Comparison of ENCODE assay signal across 25 cellular contexts in genomic region chr13:74794582-74794981, GRCh38.
DNase-seq lines count a peak whose midpoint lies in the region; FAIRE-seq and TF ChIP-seq lines count a peak whose summit lies in the region.
"Had no signal": no experiment of that assay in that cellular context is flagged by ENCODE, and none has a peak within 500 bp of the region (broad histone marks: within the 10 kb centered on the region; RNA-seq: fewer than 3 reads in every experiment).

No MANE protein-coding gene starts in this region.

- peak overlapping the region in 4 of 11 experiments; percentile 21 to 35 (median 33); a peak in 3 of 22 replicates for H3K27ac ChIP-seq in BLaER1 treated with 17β-estradiol and CSF1 and Interleukin-3, amounts not matched to agents 10 nM and 100 nM
- no peak overlapping the region for H3K27ac ChIP-seq in H1 (ENCODE audit: low read depth, low read length)
- H3K27ac ChIP-seq in osteoblast (ENCODE audit: low read depth, low read length): no peak overlapping the region
- H3K27ac ChIP-seq in stomach: no peak overlapping the region
- no peak overlapping the region for H3K27ac ChIP-seq in left ventricle myocardium inferior (replicated peaks)
- H3K27ac ChIP-seq: esophagus squamous epithelium, prostate gland, spleen had no signal

- H2AK5ac ChIP-seq in H1 (ENCODE audit: low read depth, low read length): no peak overlapping the region

- no peak overlapping the region for H2BK15ac ChIP-seq in H1 (ENCODE audit: low read length)

- no peak overlapping the region for H3K9ac ChIP-seq in BLaER1 treated with 17β-estradiol and CSF1 and Interleukin-3, amounts not matched to agents 10 nM and 100 nM
- H3K9ac ChIP-seq in H1 (replicated peaks in 1 of 4; ENCODE audit: extremely low read depth in 1 of 4, low read depth in 3 of 4, low read length in 3 of 4): no peak overlapping the region

- H3K4ac ChIP-seq in H1 (replicated peaks; ENCODE audit: insufficient read length, low read depth, low read length): no peak overlapping the region

- CTCF ChIA-PET in H1 (lab: Charles Lee; ENCODE audit: partially characterized antibody): interaction anchor here (0.6 to 2.3 kb wide), 5 partner anchors 8 to 1750 kb away, joined by 3 to 10 read pairs (median 4); no protein-coding TSS in a partner anchor

- no peaks in the 10 kb centered on the region for H3K79me1 ChIP-seq in H1 (ENCODE audit: low read depth, low read length)

- H3K79me2 ChIP-seq in H1 (ENCODE audit: control insufficient read depth in 1 of 2, insufficient read depth in 2 of 2, low read length in 2 of 2) (no peaks in the 10 kb centered on the region), osteoblast (ENCODE audit: insufficient read depth, low read length) (no peaks in the 10 kb centered on the region)

- H3K23me2 ChIP-seq in H1 (ENCODE audit: low read depth, low read length): no peaks in the 10 kb centered on the region

- no peak overlapping the region for H4K91ac ChIP-seq in H1 (replicated peaks; ENCODE audit: insufficient read length, low read length)

- peaks cover 0 to 13% (median 7%) of the 10 kb centered on the region in 10 experiments; a peak in 12 of 20 replicates for H3K4me1 ChIP-seq in BLaER1 treated with 17β-estradiol and CSF1 and Interleukin-3, amounts not matched to agents 10 nM and 100 nM
- H3K4me1 ChIP-seq in H1 (replicated peaks in 1 of 4; ENCODE audit: control insufficient read depth in 3 of 4, insufficient read depth in 4 of 4, low read length in 3 of 4) (no peaks in the 10 kb centered on the region), osteoblast (ENCODE audit: insufficient read depth, low read length) (no peaks in the 10 kb centered on the region), stomach (no peaks in the 10 kb centered on the region), left ventricle myocardium inferior (no peaks in the 10 kb centered on the region)
- H3K4me1 ChIP-seq: esophagus squamous epithelium, prostate gland, spleen had no signal

- H2BK20ac ChIP-seq in H1 (ENCODE audit: low read length): no peak overlapping the region

- H2BK12ac ChIP-seq in H1 (ENCODE audit: low read depth, low read length): no peak overlapping the region

- H3K27me3 ChIP-seq in BLaER1 treated with 17β-estradiol and CSF1 and Interleukin-3, amounts not matched to agents 10 nM and 100 nM: no peaks in the 10 kb centered on the region
- H3K27me3 ChIP-seq in H1 (replicated peaks in 1 of 4; ENCODE audit: control insufficient read depth in 3 of 4, extremely low read depth in 1 of 4, insufficient read depth in 3 of 4, low read length in 3 of 4) (no peaks in the 10 kb centered on the region), osteoblast (ENCODE audit: insufficient read depth, low read length) (no peaks in the 10 kb centered on the region), stomach (no peaks in the 10 kb centered on the region), left ventricle myocardium inferior (ENCODE audit: low read depth) (no peaks in the 10 kb centered on the region)
- H3K27me3 ChIP-seq: esophagus squamous epithelium, MG63 had no signal

- no peak overlapping the region for H3K4me3 ChIP-seq in BLaER1 treated with 17β-estradiol and CSF1 and Interleukin-3, amounts not matched to agents 10 nM and 100 nM
- H3K4me3 ChIP-seq in NB4 (ENCODE audit: low read depth, low read length) (no peak overlapping the region), H1 (ENCODE audit: extremely low read depth in 1 of 4, insufficient read depth in 2 of 4, low read depth in 3 of 4, low read length in 4 of 4) (no peak overlapping the region), osteoblast (ENCODE audit: insufficient read depth, low read length) (no peak overlapping the region), stomach (no peak overlapping the region), left ventricle myocardium inferior (no peak overlapping the region)
- H3K4me3 ChIP-seq: esophagus squamous epithelium, MG63, prostate gland, spleen had no signal

- H4K5ac ChIP-seq in H1 (ENCODE audit: insufficient read length, low read depth, low read length): no peak overlapping the region

- FAIRE-seq in H1 (lab: Jason Lieb, UNC): no peak
- FAIRE-seq: GM18507 had no signal

- no peak overlapping the region for H4K8ac ChIP-seq in H1 (ENCODE audit: extremely low read depth, insufficient read depth, low read length)

- H3K14ac ChIP-seq in H1 (ENCODE audit: insufficient read length): no peak overlapping the region

- no peak overlapping the region for H3K23ac ChIP-seq in H1 (ENCODE audit: insufficient read length)

- H4K20me1 ChIP-seq in BLaER1 treated with 17β-estradiol and CSF1 and Interleukin-3, amounts not matched to agents 10 nM and 100 nM: no peaks in the 10 kb centered on the region
- no peaks in the 10 kb centered on the region for H4K20me1 ChIP-seq in H1 (replicated peaks in 1 of 2; ENCODE audit: control insufficient read depth in 1 of 2, insufficient read depth in 2 of 2, low read length in 2 of 2)
- H4K20me1 ChIP-seq in osteoblast (ENCODE audit: insufficient read depth, low read length): no peaks in the 10 kb centered on the region

- H3K18ac ChIP-seq in H1 (ENCODE audit: extremely low read depth, low read length): no peak overlapping the region

- TF ChIP-seq CTCF in NB4 (IDR thresholded peaks at IDR 0.05; ENCODE audit: low read depth, low read length): no peak
- TF ChIP-seq CTCF in H1 (IDR thresholded peaks at IDR 0.05; ENCODE audit: control extremely low read depth in 1 of 3, insufficient read depth in 1 of 3, low read depth in 1 of 3, low read length in 3 of 3): peak in 1 of 3 experiments; percentile 27; a peak in 2 of 4 replicates
- TF ChIP-seq CTCF in osteoblast (IDR thresholded peaks at IDR 0.05; ENCODE audit: extremely low read depth, low read depth, low read length): peak; percentile 27
- no peak for TF ChIP-seq CTCF in stomach (IDR thresholded peaks at IDR 0.05)
- no peak for TF ChIP-seq CTCF in left ventricle myocardium inferior (IDR thresholded peaks at IDR 0.05; ENCODE audit: borderline replicate concordance)

- H2AFZ ChIP-seq in H1 (ENCODE audit: low read length) (no peak overlapping the region), osteoblast (ENCODE audit: low read length) (peak overlapping the region; percentile 21)

- no peak overlapping the region for H2BK5ac ChIP-seq in H1 (ENCODE audit: low read depth, low read length)

- TF ChIP-seq POLR2A in NB4 (IDR thresholded peaks at IDR 0.05; ENCODE audit: extremely low read depth, insufficient read length) (no peak), H1 (IDR thresholded peaks at IDR 0.05; ENCODE audit: control extremely low read depth in 1 of 2, low read depth in 2 of 2, low read length in 2 of 2) (no peak), stomach (IDR thresholded peaks at IDR 0.05) (no peak)

- POLR2A ChIA-PET in H1 (lab: Charles Lee; ENCODE audit: partially characterized antibody): no interaction called here

- TF ChIP-seq EP300 in H1 (IDR thresholded peaks at IDR 0.05; ENCODE audit: borderline replicate concordance in 1 of 2, low read depth in 2 of 2, low read length in 2 of 2) (no peak), stomach (IDR thresholded peaks at IDR 0.05) (no peak)

- no peaks in the 10 kb centered on the region for H3K36me3 ChIP-seq in BLaER1 treated with 17β-estradiol and CSF1 and Interleukin-3, amounts not matched to agents 10 nM and 100 nM
- H3K36me3 ChIP-seq in H1 (ENCODE audit: control insufficient read depth in 2 of 4, insufficient read depth in 4 of 4, low read length in 3 of 4) (no peaks in the 10 kb centered on the region), osteoblast (ENCODE audit: insufficient read depth, low read length) (no peaks in the 10 kb centered on the region), stomach (no peaks in the 10 kb centered on the region), left ventricle myocardium inferior (no peaks in the 10 kb centered on the region)
- H3K36me3 ChIP-seq: esophagus squamous epithelium, MG63, prostate gland, spleen had no signal

- peak; percentile 9 for DNase-seq in NB4 (ENCODE audit: low read depth)
- no peak for DNase-seq in H1 (ENCODE audit: low read depth in 1 of 2, low spot score in 2 of 2)
- DNase-seq in osteoblast (ENCODE audit: insufficient read length, low spot score, missing footprints): no peak
- DNase-seq in stimulated activated CD8-positive, alpha-beta memory T cell treated with anti-CD3 and anti-CD28 coated beads, Interleukin-4, amount 100 ng/mL, for 48 hours: no peak
- DNase-seq in putamen (ENCODE audit: low spot score): no peak
- no peak for DNase-seq in stomach
- no peak for DNase-seq in left ventricle myocardium inferior
- DNase-seq: activated CD4-positive, CD25-positive, alpha-beta regulatory T cell treated with anti-CD3 and anti-CD28 coated beads, Interleukin-2, amount 50 U/mL, for 72 hours; activated CD8-positive, alpha-beta memory T cell treated with anti-CD3 and anti-CD28 coated beads for 24 hours; activated naive CD4-positive, alpha-beta T cell treated with anti-CD3 and anti-CD28 coated beads, Interleukin-2, amount 50 U/mL, for 16 hours; activated T-cell treated with anti-CD3 and anti-CD28 coated beads, Interleukin-2, amount 50 U/mL, for 48 hours; anterior cingulate cortex; C1 segment of cervical spinal cord; effector memory CD4-positive, alpha-beta T cell; esophagus squamous epithelium; MG63; midbrain; NCI-H1930; NCI-H446; RPMI8226; spleen; T1000 had no signal

- intact Hi-C loops in stomach (cut with DNase I; ENCODE audit: low total_unique reads) (no loop called here), left ventricle myocardium inferior (cut with micrococcal nuclease) (no loop called here)

- H3K9me3 ChIP-seq in BLaER1 treated with 17β-estradiol and CSF1 and Interleukin-3, amounts not matched to agents 10 nM and 100 nM (replicated peaks in 1 of 11): peaks cover 0 to 9% (median 0%) of the 10 kb centered on the region in 11 experiments; a peak in 4 of 22 replicates
- no peaks in the 10 kb centered on the region for H3K9me3 ChIP-seq in H1 (ENCODE audit: insufficient read depth in 2 of 2, low read depth in 1 of 2, low read length in 1 of 2)
- H3K9me3 ChIP-seq in osteoblast (ENCODE audit: low read depth, low read length): no peaks in the 10 kb centered on the region
- peaks cover 0 to 15% (median 7%) of the 10 kb centered on the region in 4 donors for H3K9me3 ChIP-seq in stomach
- H3K9me3 ChIP-seq in left ventricle myocardium inferior (replicated peaks): peaks cover 36% of the 10 kb centered on the region
- H3K9me3 ChIP-seq: esophagus squamous epithelium, MG63, prostate gland had no signal

- WGBS in H1 (ENCODE audit: extremely low coverage in 1 of 2, insufficient coverage in 1 of 2, insufficient read length in 1 of 2, insufficient replicate concordance in 2 of 2, low coverage in 1 of 2, low lambda C conversion rate in 2 of 2, missing lambda C conversion rate in 1 of 2), 2 experiments: 89% methylated on average over 3 of the region's 3 CpGs; no CpG with 5 or more reads in 1 of the 2 experiments
- 81 to 93% (median 83%) methylated on average over 3 of the region's 3 CpGs for WGBS in stomach, 5 donors

- TF ChIP-seq RAD21 in H1 (IDR thresholded peaks at IDR 0.05 in 1 of 2, conservative IDR thresholded peaks at IDR 0.05 in 1 of 2; ENCODE audit: low read depth in 2 of 2, low read length in 2 of 2): peak; percentile 55 to 59

- peak overlapping the region in 6 of 11 experiments; percentile 13 to 61 (median 35); a peak in 10 of 22 replicates for H3K4me2 ChIP-seq in BLaER1 treated with 17β-estradiol and CSF1 and Interleukin-3, amounts not matched to agents 10 nM and 100 nM
- H3K4me2 ChIP-seq in H1 (ENCODE audit: insufficient read depth in 1 of 2, low read depth in 2 of 2, low read length in 2 of 2): no peak overlapping the region
- H3K4me2 ChIP-seq in osteoblast (ENCODE audit: insufficient read depth, low read length): no peak overlapping the region

- no peak overlapping the region for H2BK120ac ChIP-seq in H1 (replicated peaks; ENCODE audit: low read depth, low read length)

- no peak overlapping the region for H3K56ac ChIP-seq in H1 (replicated peaks; ENCODE audit: insufficient read length, low read depth, low read length)

Comparison
In these comparisons a context has a peak if more than half of its experiments do, and no peak if none do; other contexts are left out.
1. H3K4me2 ChIP-seq: peak in BLaER1 treated with 17β-estradiol and CSF1 and Interleukin-3, amounts not matched to agents 10 nM and 100 nM (6 of 11); none in H1 (0 of 2) and osteoblast (single experiment).